ENCODE assay signal across 1 cellular context in the genomic region with DNA sequence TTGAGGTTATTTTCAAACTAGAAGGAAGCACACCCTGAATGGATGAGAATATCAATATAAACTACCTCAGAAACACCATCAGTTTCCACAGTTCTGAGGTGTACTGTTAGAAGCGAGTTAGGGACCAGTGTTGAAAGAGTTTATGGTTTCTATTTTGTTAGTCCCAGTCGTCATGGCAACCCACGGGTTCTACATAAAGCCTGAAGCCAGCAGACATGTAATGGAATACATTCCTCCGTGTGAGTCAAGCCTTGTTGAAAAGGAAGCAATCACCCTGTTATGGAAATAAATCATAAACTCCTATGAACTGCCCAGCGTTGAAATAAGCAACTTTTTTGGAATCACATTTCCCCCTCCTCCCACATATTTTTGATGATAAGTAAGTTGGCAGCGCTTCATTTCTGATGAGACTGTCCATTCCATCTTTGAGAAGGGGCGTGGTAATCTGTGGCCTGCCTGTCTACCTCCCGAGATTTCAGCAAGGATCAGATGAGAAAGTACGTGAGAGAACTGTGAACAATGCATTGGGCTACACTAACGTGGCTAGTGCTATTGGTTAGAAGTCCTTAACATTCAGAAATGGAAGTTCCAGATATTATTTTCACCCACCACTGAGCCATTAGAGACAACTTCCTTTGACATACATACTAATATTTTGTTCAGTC.
TF ChIP-seq lines count a peak whose summit lies in the region.

No MANE protein-coding gene starts in this region.

TF ChIP-seq in GM23338, 12 proteins besides CTCF, POLR2A, EP300 and RAD21 (continued from another document):
- TF ChIP-seq POLR2AphosphoS5 (IDR thresholded peaks at IDR 0.05; ENCODE audit: low read depth) (no peak), ZNF114 (CRISPR knock-in tag; IDR thresholded peaks at IDR 0.05) (no peak), CREB1 (CRISPR knock-in tag; IDR thresholded peaks at IDR 0.05; ENCODE audit: low read depth) (no peak), ZNF331 (CRISPR knock-in tag; IDR thresholded peaks at IDR 0.05; ENCODE audit: low read depth) (no peak)
- TF ChIP-seq, protein P1, sequence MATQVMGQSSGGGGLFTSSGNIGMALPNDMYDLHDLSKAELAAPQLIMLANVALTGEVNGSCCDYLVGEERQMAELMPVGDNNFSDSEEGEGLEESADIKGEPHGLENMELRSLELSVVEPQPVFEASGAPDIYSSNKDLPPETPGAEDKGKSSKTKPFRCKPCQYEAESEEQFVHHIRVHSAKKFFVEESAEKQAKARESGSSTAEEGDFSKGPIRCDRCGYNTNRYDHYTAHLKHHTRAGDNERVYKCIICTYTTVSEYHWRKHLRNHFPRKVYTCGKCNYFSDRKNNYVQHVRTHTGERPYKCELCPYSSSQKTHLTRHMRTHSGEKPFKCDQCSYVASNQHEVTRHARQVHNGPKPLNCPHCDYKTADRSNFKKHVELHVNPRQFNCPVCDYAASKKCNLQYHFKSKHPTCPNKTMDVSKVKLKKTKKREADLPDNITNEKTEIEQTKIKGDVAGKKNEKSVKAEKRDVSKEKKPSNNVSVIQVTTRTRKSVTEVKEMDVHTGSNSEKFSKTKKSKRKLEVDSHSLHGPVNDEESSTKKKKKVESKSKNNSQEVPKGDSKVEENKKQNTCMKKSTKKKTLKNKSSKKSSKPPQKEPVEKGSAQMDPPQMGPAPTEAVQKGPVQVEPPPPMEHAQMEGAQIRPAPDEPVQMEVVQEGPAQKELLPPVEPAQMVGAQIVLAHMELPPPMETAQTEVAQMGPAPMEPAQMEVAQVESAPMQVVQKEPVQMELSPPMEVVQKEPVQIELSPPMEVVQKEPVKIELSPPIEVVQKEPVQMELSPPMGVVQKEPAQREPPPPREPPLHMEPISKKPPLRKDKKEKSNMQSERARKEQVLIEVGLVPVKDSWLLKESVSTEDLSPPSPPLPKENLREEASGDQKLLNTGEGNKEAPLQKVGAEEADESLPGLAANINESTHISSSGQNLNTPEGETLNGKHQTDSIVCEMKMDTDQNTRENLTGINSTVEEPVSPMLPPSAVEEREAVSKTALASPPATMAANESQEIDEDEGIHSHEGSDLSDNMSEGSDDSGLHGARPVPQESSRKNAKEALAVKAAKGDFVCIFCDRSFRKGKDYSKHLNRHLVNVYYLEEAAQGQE (IDR thresholded peaks at IDR 0.05; ENCODE audit: unreplicated experiment): no peak
- TF ChIP-seq, protein P2, sequence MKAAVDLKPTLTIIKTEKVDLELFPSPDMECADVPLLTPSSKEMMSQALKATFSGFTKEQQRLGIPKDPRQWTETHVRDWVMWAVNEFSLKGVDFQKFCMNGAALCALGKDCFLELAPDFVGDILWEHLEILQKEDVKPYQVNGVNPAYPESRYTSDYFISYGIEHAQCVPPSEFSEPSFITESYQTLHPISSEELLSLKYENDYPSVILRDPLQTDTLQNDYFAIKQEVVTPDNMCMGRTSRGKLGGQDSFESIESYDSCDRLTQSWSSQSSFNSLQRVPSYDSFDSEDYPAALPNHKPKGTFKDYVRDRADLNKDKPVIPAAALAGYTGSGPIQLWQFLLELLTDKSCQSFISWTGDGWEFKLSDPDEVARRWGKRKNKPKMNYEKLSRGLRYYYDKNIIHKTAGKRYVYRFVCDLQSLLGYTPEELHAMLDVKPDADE (IDR thresholded peaks at IDR 0.05): no peak
